ENCODE assay signal across 26 cellular contexts in genomic region chr16:71242601-71243000, GRCh38. TPM values are rescaled to one million over a fixed set of nuclear protein-coding genes. Genes with fewer than 3 reads are reported as not detected.
DNase-seq lines count a peak whose midpoint lies in the region; ATAC-seq, FAIRE-seq and TF ChIP-seq lines count a peak whose summit lies in the region.
"Had no signal": no experiment of that assay in that cellular context is flagged by ENCODE, and none has a peak within 500 bp of the region (broad histone marks: within the 10 kb centered on the region; RNA-seq: fewer than 3 reads in every experiment).

No MANE protein-coding gene starts in this region.

- peak; percentile 46 to 75 for DNase-seq in Caco-2
- peak in 2 of 3 donors; percentile 52 to 59 for DNase-seq in Peyer's patch
- DNase-seq in left colon: no peak
- DNase-seq in RCC 7860 (ENCODE audit: low spot score): no peak
- DNase-seq in activated T-cell treated with anti-CD3 and anti-CD28 coated beads, Interleukin-2, amount 50 U/mL, for 4 hours: no peak
- no peak for DNase-seq in HT-29 (ENCODE audit: low spot score)
- DNase-seq in HTR-8/SVneo (ENCODE audit: insufficient read length, low spot score): no peak
- DNase-seq: AML-193; CD4-positive, alpha-beta T cell; CD8-positive, alpha-beta T cell; DMS 273 treated with DMSO at 0.1 percent for 48 hours; DMS153; DMS53; DMS79; DND-41; EL; GDM1 had no signal

- no peaks in the 10 kb centered on the region for H3K9me3 Mint-ChIP-seq in Caco-2 (ENCODE audit: unreplicated experiment)
- H3K9me3 Mint-ChIP-seq in activated T-cell treated with anti-CD3 and anti-CD28 coated beads, Interleukin-2, amount 50 U/mL, for 4 hours: no peaks in the 10 kb centered on the region
- H3K9me3 Mint-ChIP-seq: CD4-positive, alpha-beta T cell; CD8-positive, alpha-beta T cell had no signal

- H4K20me1 ChIP-seq in BLaER1: no peaks in the 10 kb centered on the region

- peaks cover 14% of the 10 kb centered on the region for H3K4me1 Mint-ChIP-seq in Caco-2 (ENCODE audit: low read depth, unreplicated experiment)
- H3K4me1 Mint-ChIP-seq in activated T-cell treated with anti-CD3 and anti-CD28 coated beads, Interleukin-2, amount 50 U/mL, for 4 hours (ENCODE audit: low read depth): no peaks in the 10 kb centered on the region
- H3K4me1 Mint-ChIP-seq: B cell had no signal

- TF ChIP-seq CTCF in Caco-2 (IDR thresholded peaks at IDR 0.05; ENCODE audit: insufficient read depth in 1 of 2, low read depth in 1 of 2, low read length in 1 of 2, severe bottlenecking in 1 of 2, unreplicated experiment in 1 of 2) (no peak), Peyer's patch (IDR thresholded peaks at IDR 0.05) (no peak)

- H3K27ac ChIP-seq in BLaER1: no peak overlapping the region
- peak overlapping the region in 1 of 4 donors; percentile 2 for H3K27ac ChIP-seq in Peyer's patch
- H3K27ac ChIP-seq: 22Rv1, A549, C4-2B had no signal

- no peaks in the 10 kb centered on the region for H3K27me3 ChIP-seq in BLaER1
- no peaks in the 10 kb centered on the region for H3K27me3 ChIP-seq in Caco-2 (replicated peaks; ENCODE audit: control insufficient read depth, insufficient read depth, low read length)
- H3K27me3 ChIP-seq in Peyer's patch: no peaks in the 10 kb centered on the region

- H3K36me3 ChIP-seq in BLaER1 (no peaks in the 10 kb centered on the region), Caco-2 (ENCODE audit: control insufficient read depth, insufficient read depth, low read length) (no peaks in the 10 kb centered on the region), Peyer's patch (no peaks in the 10 kb centered on the region)

- H3K4me2 ChIP-seq in BLaER1: peak overlapping the region; percentile 52
- H3K4me2 ChIP-seq: A549 had no signal

- no TSS peak for BruUV-seq in Caco-2 (replicated peaks; lab: Mats Ljungman, UMichigan)

- H3K9me3 ChIP-seq in BLaER1 (no peaks in the 10 kb centered on the region), Caco-2 (no peaks in the 10 kb centered on the region), Peyer's patch (no peaks in the 10 kb centered on the region)
- H3K9me3 ChIP-seq: A549 had no signal

- intact Hi-C loops in Caco-2 (cut with micrococcal nuclease; ENCODE audit: unreplicated experiment) (loop anchor here (2.0 kb wide), 1 partner anchor 46 kb away; the partner anchor contains the start of gene CMTR2), left colon (cut with DNase I, micrococcal nuclease) (no loop called here)

- H3K9ac ChIP-seq in BLaER1: no peak overlapping the region

- peak; percentile 65 for ATAC-seq in left colon
- ATAC-seq in activated T-cell treated with anti-CD3 and anti-CD28 coated beads, Interleukin-2, amount 50 U/mL, for 4 hours: no peak
- ATAC-seq: A549; CD8-positive, alpha-beta T cell; GM12878 had no signal

- peak overlapping the region; percentile 60 for H3K27ac Mint-ChIP-seq in Caco-2 (ENCODE audit: unreplicated experiment)
- H3K27ac Mint-ChIP-seq: B cell; CD4-positive, alpha-beta T cell; CD8-positive, alpha-beta T cell had no signal

- no peak for TF ChIP-seq POLR2A in Peyer's patch (IDR thresholded peaks at IDR 0.05)

- H3K4me1 ChIP-seq in BLaER1 (peaks cover 12% of the 10 kb centered on the region), Caco-2 (peaks cover 20% of the 10 kb centered on the region), Peyer's patch (no peaks in the 10 kb centered on the region)
- H3K4me1 ChIP-seq: A549 had no signal

- peak overlapping the region; percentile 22 for H3K4me3 Mint-ChIP-seq in Caco-2 (ENCODE audit: unreplicated experiment)
- no peak overlapping the region for H3K4me3 Mint-ChIP-seq in activated T-cell treated with anti-CD3 and anti-CD28 coated beads, Interleukin-2, amount 50 U/mL, for 4 hours
- H3K4me3 Mint-ChIP-seq: B cell; CD4-positive, alpha-beta T cell; CD8-positive, alpha-beta T cell had no signal

- peaks cover 3% of the 10 kb centered on the region for H3K27me3 Mint-ChIP-seq in Caco-2 (ENCODE audit: insufficient read depth, unreplicated experiment)
- peaks cover 3% of the 10 kb centered on the region for H3K27me3 Mint-ChIP-seq in activated T-cell treated with anti-CD3 and anti-CD28 coated beads, Interleukin-2, amount 50 U/mL, for 4 hours (ENCODE audit: low read depth)

- POLR2A ChIA-PET in Caco-2 (lab: Charles Lee): no interaction called here

- FAIRE-seq in RCC 7860 (lab: Jason Lieb, UNC): no peak
- FAIRE-seq in HTR-8/SVneo (lab: Jason Lieb, UNC): no peak
- FAIRE-seq: A549, GM12878, GM12892, GM18507 had no signal

- CTCF ChIA-PET in Caco-2 (lab: Charles Lee): interaction anchor here (0.7 kb wide), 1 partner anchor 144 kb away, joined by 3 read pairs; no protein-coding TSS in a partner anchor

- no peak overlapping the region for H3K4me3 ChIP-seq in BLaER1
- H3K4me3 ChIP-seq in Caco-2 (ENCODE audit: low read depth, low read length): no peak overlapping the region
- no peak overlapping the region for H3K4me3 ChIP-seq in Peyer's patch
- H3K4me3 ChIP-seq: A549, GM12878 had no signal

- no peaks in the 10 kb centered on the region for H3K36me3 Mint-ChIP-seq in Caco-2 (ENCODE audit: insufficient read depth, unreplicated experiment)
- H3K36me3 Mint-ChIP-seq in activated T-cell treated with anti-CD3 and anti-CD28 coated beads, Interleukin-2, amount 50 U/mL, for 4 hours (ENCODE audit: insufficient read depth): no peaks in the 10 kb centered on the region
- H3K36me3 Mint-ChIP-seq: CD8-positive, alpha-beta T cell had no signal

RNA-seq across cellular contexts. Expression of gene HYDIN, which starts 12.1 kb away (rescaled TPM):
- total RNA-seq in Caco-2 (2022): 0.68 TPM in 1 of 2 replicates, not detected in the other
- 1 to 10 TPM in 2 of 4 donors, under 1 TPM in 1, not detected in 1; 0.35 to 4.6 (median 3.3) TPM for total RNA-seq in Peyer's patch
- total RNA-seq in left colon: 1 to 10 TPM in 1 of 2 donors, under 1 TPM in 1; 0.67 to 1.9 TPM
- not detected for total RNA-seq in activated T-cell treated with anti-CD3 and anti-CD28 coated beads, Interleukin-2, amount 50 U/mL, for 4 hours
- total RNA-seq in HT-29 (2014; rRNA removed; shearing (Covaris generic)): 0.10 and 0.46 TPM in 2 replicates
- total RNA-seq: CD4-positive, alpha-beta T cell; CD8-positive, alpha-beta T cell; G401; GM12878 had no signal

RNA-seq across cellular contexts. Expression of gene CMTR2, which starts 46.6 kb away (rescaled TPM):
- total RNA-seq in Caco-2 (2022) (18.5 and 19.4 TPM in 2 replicates), Peyer's patch (10 to 100 TPM; 18.2 to 50.6 (median 37.0) TPM), left colon (10 to 100 TPM; 17.7 to 21.8 TPM)
- 10 to 100 TPM; 19.4 to 25.8 (median 24.3) TPM for total RNA-seq in activated T-cell treated with anti-CD3 and anti-CD28 coated beads, Interleukin-2, amount 50 U/mL, for 4 hours
- 40.8 and 41.6 TPM in 2 replicates for total RNA-seq in HT-29 (2014; rRNA removed; shearing (Covaris generic))

Comparison
In these comparisons a context has a peak if more than half of its experiments do, and no peak if none do; other contexts are left out.
1. DNase-seq: peak in Caco-2 (2 of 2) and Peyer's patch (2 of 3); none in left colon (0 of 2), RCC 7860 (single experiment), activated T-cell treated with anti-CD3 and anti-CD28 coated beads, Interleukin-2, amount 50 U/mL, for 4 hours (single experiment), HT-29 (single experiment) and HTR-8/SVneo (single experiment).